2 cellular contexts compared by ENCODE assay signal in genomic region chr4:101345596-101346311, GRCh38.
TF ChIP-seq lines count a peak whose summit lies in the region.

No MANE protein-coding gene starts in this region.

TF ChIP-seq in HCT116, 20 proteins besides CTCF, POLR2A, EP300 and RAD21 (continued from another document):
- TF ChIP-seq ZBTB33 (IDR thresholded peaks at IDR 0.05; ENCODE audit: extremely low read depth, insufficient replicate concordance, low read length) (no peak), EZH2phosphoT487 (IDR thresholded peaks at IDR 0.05; ENCODE audit: borderline replicate concordance) (no peak), REST (IDR thresholded peaks at IDR 0.05; ENCODE audit: low read depth) (no peak), CBX3 (IDR thresholded peaks at IDR 0.05; ENCODE audit: low read depth) (no peak), EGR1 (IDR thresholded peaks at IDR 0.05; ENCODE audit: low read depth) (no peak), MAX (IDR thresholded peaks at IDR 0.05) (no peak), EZH2 (IDR thresholded peaks at IDR 0.05) (no peak), YY1 (IDR thresholded peaks at IDR 0.05; ENCODE audit: extremely low read depth, insufficient replicate concordance, low read depth, low read length) (no peak), ZNF274 (IDR thresholded peaks at IDR 0.05; ENCODE audit: low read depth, low read length) (no peak), ELF1 (IDR thresholded peaks at IDR 0.05; ENCODE audit: borderline replicate concordance, low read depth) (no peak), SP1 (IDR thresholded peaks at IDR 0.05; ENCODE audit: low read depth) (no peak), SRF (IDR thresholded peaks at IDR 0.05; ENCODE audit: low read depth) (no peak), FOSL1 (IDR thresholded peaks at IDR 0.05; ENCODE audit: low read depth) (no peak), SIN3A (IDR thresholded peaks at IDR 0.05; ENCODE audit: low read depth) (no peak), ZFX (IDR thresholded peaks at IDR 0.05) (no peak), JUND (IDR thresholded peaks at IDR 0.05) (no peak), TCF7L2 (IDR thresholded peaks at IDR 0.05; ENCODE audit: borderline replicate concordance, extremely low read depth, insufficient read depth, insufficient read length) (no peak)
TF ChIP-seq in HCT116: peak in this region for 0.

TF ChIP-seq in neural cell, 6 proteins besides CTCF, POLR2A, EP300 and RAD21 (continued from another document):
- TF ChIP-seq REST (IDR thresholded peaks at IDR 0.05; ENCODE audit: borderline replicate concordance) (peak; percentile 63), SMC3 (conservative IDR thresholded peaks at IDR 0.05; ENCODE audit: poor library complexity) (peak; percentile 65)
